ENCODE assay signal across 8 cellular contexts in genomic region chr3:50256978-50257890, GRCh38. TPM values are rescaled to one million over a fixed set of nuclear protein-coding genes. Genes with fewer than 3 reads are reported as not detected.
DNase-seq lines count a peak whose midpoint lies in the region; ATAC-seq and TF ChIP-seq lines count a peak whose summit lies in the region.

No MANE protein-coding gene starts in this region.

- POLR2A ChIA-PET in activated CD4-positive, alpha-beta T cell treated with anti-CD3 and anti-CD28 coated beads for 36 hours (lab: Charles Lee) = interaction anchor here (0.6 to 1.4 kb wide), 2 partner anchors 22 to 23 kb away, joined by 3 to 5 read pairs; partner anchors contain the start of gene GNAI2

- H3K27ac ChIP-seq in OCI-LY3 (ENCODE audit: low read length) = no peak overlapping the region
- H3K27ac ChIP-seq in coronary artery = peak overlapping the region; percentile 13 to 48
- no peak overlapping the region for H3K27ac ChIP-seq in prostate gland

- H3K9ac ChIP-seq in OCI-LY3 (ENCODE audit: low read length) = no peak overlapping the region

- H3K4me2 ChIP-seq in OCI-LY3 (ENCODE audit: low read length) = no peak overlapping the region

- H2AFZ ChIP-seq in OCI-LY3 (ENCODE audit: low read depth, low read length) = no peak overlapping the region

- H3K36me3 ChIP-seq in OCI-LY3 (replicated peaks; ENCODE audit: low read depth, low read length) (peaks cover 60% of the 10 kb centered on the region), prostate gland (peaks cover 19 to 21% of the 10 kb centered on the region in 2 donors)

- H3K27ac Mint-ChIP-seq in activated CD4-positive, alpha-beta T cell treated with anti-CD3 and anti-CD28 coated beads for 36 hours = no peak overlapping the region

- H3K27me3 ChIP-seq in OCI-LY3 (ENCODE audit: low read depth, low read length) (no peaks in the 10 kb centered on the region), prostate gland (replicated peaks; ENCODE audit: insufficient read depth) (no peaks in the 10 kb centered on the region)

- H3K36me3 Mint-ChIP-seq in activated CD4-positive, alpha-beta T cell treated with anti-CD3 and anti-CD28 coated beads for 36 hours (ENCODE audit: low read depth) = peaks cover 20% of the 10 kb centered on the region

- ATAC-seq in activated CD4-positive, alpha-beta T cell treated with anti-CD3 and anti-CD28 coated beads for 36 hours = peak; percentile 20
- no peak for ATAC-seq in GM21529 (IDR thresholded peaks at IDR 0.05; ENCODE audit: unreplicated experiment)

- TF ChIP-seq CTCF in OCI-LY3 (IDR thresholded peaks at IDR 0.05; ENCODE audit: low read depth, low read length) (peak; percentile 39), coronary artery (IDR thresholded peaks at IDR 0.05) (no peak), prostate gland (IDR thresholded peaks at IDR 0.05) (peak in 3 of 4 experiments; percentile 35 to 48 (median 41))

- in situ Hi-C loops in ACHN (cut with HindIII; ENCODE audit: low pct_ligation_motif_present, low pct_unique_long_range_greater_than_20kb, low sequenced_read_pairs) = no loop called here

- 90% methylated on average over 20 of the region's 20 CpGs for WGBS in prostate gland

- no peaks in the 10 kb centered on the region for H3K79me2 ChIP-seq in OCI-LY3 (ENCODE audit: low read length)

- 0 out of 2 replicates have a peak, but pooled peaks cover 6% of the 10 kb centered on the region for H3K9me3 ChIP-seq in OCI-LY3 (ENCODE audit: insufficient read depth, low read length)
- no peaks in the 10 kb centered on the region for H3K9me3 ChIP-seq in prostate gland

- peak; percentile 73 for DNase-seq in activated CD4-positive, alpha-beta T cell treated with anti-CD3 and anti-CD28 coated beads for 36 hours
- DNase-seq in activated CD4-positive, alpha-beta T cell treated with anti-CD3 and anti-CD28 coated beads, Interleukin-2, amount 50 U/mL, for 1 hour = no peak
- no peak for DNase-seq in coronary artery (ENCODE audit: low spot score)
- no peak for DNase-seq in prostate gland (ENCODE audit: low spot score)
- DNase-seq in foreskin melanocyte = no peak
- no peak for DNase-seq in ACHN

- H3K27me3 Mint-ChIP-seq in activated CD4-positive, alpha-beta T cell treated with anti-CD3 and anti-CD28 coated beads for 36 hours = no peaks in the 10 kb centered on the region

- H3K4me1 ChIP-seq in OCI-LY3 (ENCODE audit: low read length) (peaks cover 13% of the 10 kb centered on the region), prostate gland (replicated peaks) (peaks cover 16% of the 10 kb centered on the region)

- H3K4me3 Mint-ChIP-seq in activated CD4-positive, alpha-beta T cell treated with anti-CD3 and anti-CD28 coated beads for 36 hours = no peak overlapping the region

- TF ChIP-seq POLR2A in prostate gland (IDR thresholded peaks at IDR 0.05) = no peak

- H3K4me3 ChIP-seq in OCI-LY3 (ENCODE audit: low read length) (no peak overlapping the region), coronary artery (no peak overlapping the region), prostate gland (no peak overlapping the region)

- intact Hi-C loops in activated CD4-positive, alpha-beta T cell treated with anti-CD3 and anti-CD28 coated beads for 36 hours (cut with DNase I, micrococcal nuclease) = no loop called here
- intact Hi-C loops in prostate gland (cut with DNase I) = no loop called here

- H3K4me1 Mint-ChIP-seq in activated CD4-positive, alpha-beta T cell treated with anti-CD3 and anti-CD28 coated beads for 36 hours = peaks cover 4% of the 10 kb centered on the region

- H4K20me1 ChIP-seq in OCI-LY3 (ENCODE audit: insufficient read depth, low read length) = peaks cover 17% of the 10 kb centered on the region

- H3K9me3 Mint-ChIP-seq in activated CD4-positive, alpha-beta T cell treated with anti-CD3 and anti-CD28 coated beads for 36 hours (ENCODE audit: low read depth) = no peaks in the 10 kb centered on the region

- CTCF ChIA-PET in activated CD4-positive, alpha-beta T cell treated with anti-CD3 and anti-CD28 coated beads for 36 hours (lab: Charles Lee) = interaction anchor here (0.6 to 7.0 kb wide), 8 partner anchors 10 to 136 kb away, joined by 3 to 44 read pairs (median 4); no protein-coding TSS in a partner anchor

RNA-seq across cellular contexts. Expression of gene SEMA3B, which starts 11.7 kb away (rescaled TPM):
- 1 to 10 TPM; 1.6 to 2.1 TPM for total RNA-seq in activated CD4-positive, alpha-beta T cell treated with anti-CD3 and anti-CD28 coated beads for 36 hours
- 10 to 100 TPM in 1 of 2 donors, 1 to 10 TPM in 1; 8.7 to 32.0 TPM for total RNA-seq in prostate gland

RNA-seq across cellular contexts. Expression of gene GNAI2, which starts 21.2 kb away (rescaled TPM):
- total RNA-seq in activated CD4-positive, alpha-beta T cell treated with anti-CD3 and anti-CD28 coated beads for 36 hours = 100 to 1,000 TPM; 280 to 341 TPM
- total RNA-seq in prostate gland = 100 to 1,000 TPM; 118 to 301 TPM

RNA-seq across cellular contexts. Expression of gene LSMEM2, which starts 21.7 kb away (rescaled TPM):
- not detected for total RNA-seq in activated CD4-positive, alpha-beta T cell treated with anti-CD3 and anti-CD28 coated beads for 36 hours
- not detected for total RNA-seq in prostate gland

RNA-seq across cellular contexts. Expression of gene IFRD2, which starts 35.0 kb away (rescaled TPM):
- 100 to 1,000 TPM; 100 to 125 TPM for total RNA-seq in activated CD4-positive, alpha-beta T cell treated with anti-CD3 and anti-CD28 coated beads for 36 hours
- 10 to 100 TPM; 93.0 to 99.9 TPM for total RNA-seq in prostate gland

RNA-seq across cellular contexts. Expression of gene HYAL3, which starts 42.0 kb away (rescaled TPM):
- total RNA-seq in activated CD4-positive, alpha-beta T cell treated with anti-CD3 and anti-CD28 coated beads for 36 hours = 1 to 10 TPM; 4.5 to 5.4 TPM
- total RNA-seq in prostate gland = 10 to 100 TPM in 1 of 2 donors, 1 to 10 TPM in 1; 4.1 to 10.7 TPM

Comparison
In these comparisons a context has a peak if more than half of its experiments do, and no peak if none do; other contexts are left out.
1. H3K27ac ChIP-seq: peak in coronary artery (2 of 2); none in OCI-LY3 (single experiment) and prostate gland (0 of 2).